In the genomic region with DNA sequence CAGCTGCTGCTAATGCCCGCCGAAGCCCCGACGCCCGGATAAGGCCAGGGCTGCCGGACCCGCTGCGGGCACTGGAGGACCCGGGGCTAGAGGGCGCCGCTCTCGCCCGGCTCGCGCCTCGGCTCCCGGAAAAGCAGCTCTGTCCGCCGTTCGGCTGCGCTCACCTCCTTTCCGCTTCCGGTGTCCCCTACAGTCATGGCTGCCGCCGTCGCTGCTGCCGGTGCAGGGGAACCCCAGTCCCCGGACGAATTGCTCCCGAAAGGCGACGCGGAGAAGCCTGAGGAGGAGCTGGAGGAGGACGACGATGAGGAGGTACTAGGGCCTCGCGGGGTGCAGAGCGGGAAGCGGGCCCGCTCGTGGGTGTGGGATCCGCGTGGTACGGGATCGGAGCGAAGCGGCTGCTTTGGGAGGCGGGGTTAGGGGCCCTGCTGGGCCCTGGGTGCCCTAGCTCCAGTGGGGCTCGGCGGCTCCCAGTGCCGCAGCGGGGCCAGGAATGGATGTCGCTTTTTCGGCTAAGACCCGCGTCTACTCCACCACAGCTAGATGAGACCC, we compare ENCODE assay signal across 8 cellular contexts. TPM values are rescaled to one million over a fixed set of nuclear protein-coding genes. Genes with fewer than 3 reads are reported as not detected.
DNase-seq lines count a peak whose midpoint lies in the region; ATAC-seq and TF ChIP-seq lines count a peak whose summit lies in the region.

A gene (plus strand): TSS at position 174 of the 552 bp plus-strand sequence. CDS start 22 bp downstream, at position 196.

- ATAC-seq in GM21786 (IDR thresholded peaks at IDR 0.05; ENCODE audit: unreplicated experiment): peak; percentile 97
- ATAC-seq in activated T-helper 17 cell treated with anti-CD3 and anti-CD28 coated beads, Interleukin-2, amount 50 U/mL, for 72 hours (replicated peaks): peak; percentile 100
- peak; percentile 100 for ATAC-seq in natural killer cell treated with Interleukin-12 subunit alpha and Interleukin-12 subunit beta and Interleukin-15 and Interleukin-18, amount 100 ng/mL, for 72 hours

- peaks cover 12% of the 10 kb centered on the region for H3K4me1 Mint-ChIP-seq in activated T-helper 17 cell treated with anti-CD3 and anti-CD28 coated beads, Interleukin-2, amount 50 U/mL, for 72 hours
- H3K4me1 Mint-ChIP-seq in natural killer cell treated with Interleukin-12 subunit alpha and Interleukin-12 subunit beta and Interleukin-15 and Interleukin-18, amount 100 ng/mL, for 72 hours (ENCODE audit: low read depth in 2 of 2): peaks cover 21 to 22% of the 10 kb centered on the region in 2 donors
- peaks cover 28% of the 10 kb centered on the region for H3K4me1 Mint-ChIP-seq in stimulated activated naive CD8-positive, alpha-beta T cell treated with anti-CD3 and anti-CD28 coated beads, Interleukin-15, Interleukin-2, amounts not matched to agents 100 ng/mL and 50 ng/mL, for 24 hours (ENCODE audit: low read depth)

- CTCF ChIA-PET in RWPE1 (lab: Yijun Ruan, JAX): interaction anchor here (0.5 to 1.2 kb wide), 3 partner anchors 17 to 883 kb away, joined by 3 to 7 read pairs (median 7); no protein-coding TSS in a partner anchor

- DNase-seq in Daoy (ENCODE audit: low read depth) (peak; percentile 91), Kasumi-1 (lab: John Stamatoyannopoulos, UW) (peak; percentile 88 to 89), RWPE1 (ENCODE audit: low spot score) (peak; percentile 83), fibroblast of peridontal ligament (ENCODE audit: extremely low read depth) (peak; percentile 78)
- DNase-seq in natural killer cell treated with Interleukin-12 subunit alpha and Interleukin-12 subunit beta and Interleukin-15 and Interleukin-18, amount 100 ng/mL, for 72 hours (ENCODE audit: low spot score): peak; percentile 93

- H3K27ac Mint-ChIP-seq in activated T-helper 17 cell treated with anti-CD3 and anti-CD28 coated beads, Interleukin-2, amount 50 U/mL, for 72 hours: peak within 1 kb of the TSS; percentile 95
- H3K27ac Mint-ChIP-seq in natural killer cell treated with Interleukin-12 subunit alpha and Interleukin-12 subunit beta and Interleukin-15 and Interleukin-18, amount 100 ng/mL, for 72 hours: peak within 1 kb of the TSS; percentile 87 to 90
- H3K27ac Mint-ChIP-seq in stimulated activated naive CD8-positive, alpha-beta T cell treated with anti-CD3 and anti-CD28 coated beads, Interleukin-15, Interleukin-2, amounts not matched to agents 100 ng/mL and 50 ng/mL, for 24 hours: peak within 1 kb of the TSS; percentile 99

- H3K27me3 Mint-ChIP-seq in activated T-helper 17 cell treated with anti-CD3 and anti-CD28 coated beads, Interleukin-2, amount 50 U/mL, for 72 hours: no peaks in the 10 kb centered on the region
- H3K27me3 Mint-ChIP-seq in natural killer cell treated with Interleukin-12 subunit alpha and Interleukin-12 subunit beta and Interleukin-15 and Interleukin-18, amount 100 ng/mL, for 72 hours: no peaks in the 10 kb centered on the region
- no peaks in the 10 kb centered on the region for H3K27me3 Mint-ChIP-seq in stimulated activated naive CD8-positive, alpha-beta T cell treated with anti-CD3 and anti-CD28 coated beads, Interleukin-15, Interleukin-2, amounts not matched to agents 100 ng/mL and 50 ng/mL, for 24 hours

- H3K36me3 Mint-ChIP-seq in activated T-helper 17 cell treated with anti-CD3 and anti-CD28 coated beads, Interleukin-2, amount 50 U/mL, for 72 hours (ENCODE audit: low read depth): peaks cover 53% of the 10 kb centered on the region
- peaks cover 16% of the 10 kb centered on the region for H3K36me3 Mint-ChIP-seq in natural killer cell treated with Interleukin-12 subunit alpha and Interleukin-12 subunit beta and Interleukin-15 and Interleukin-18, amount 100 ng/mL, for 72 hours
- peaks cover 43% of the 10 kb centered on the region for H3K36me3 Mint-ChIP-seq in stimulated activated naive CD8-positive, alpha-beta T cell treated with anti-CD3 and anti-CD28 coated beads, Interleukin-15, Interleukin-2, amounts not matched to agents 100 ng/mL and 50 ng/mL, for 24 hours (ENCODE audit: low read depth)

- H3K4me3 Mint-ChIP-seq in activated T-helper 17 cell treated with anti-CD3 and anti-CD28 coated beads, Interleukin-2, amount 50 U/mL, for 72 hours: peak within 1 kb of the TSS; percentile 95
- H3K4me3 Mint-ChIP-seq in natural killer cell treated with Interleukin-12 subunit alpha and Interleukin-12 subunit beta and Interleukin-15 and Interleukin-18, amount 100 ng/mL, for 72 hours: peak within 1 kb of the TSS; percentile 94
- H3K4me3 Mint-ChIP-seq in stimulated activated naive CD8-positive, alpha-beta T cell treated with anti-CD3 and anti-CD28 coated beads, Interleukin-15, Interleukin-2, amounts not matched to agents 100 ng/mL and 50 ng/mL, for 24 hours: peak within 1 kb of the TSS; percentile 100

- peak; percentile 90 for TF ChIP-seq CTCF in RWPE1 (conservative IDR thresholded peaks at IDR 0.05; ENCODE audit: low read depth)

- POLR2A ChIA-PET in RWPE1 (lab: Yijun Ruan, JAX; ENCODE audit: low non-redundant PET): interaction anchor here (0.6 to 1.1 kb wide), 2 partner anchors 18 to 1280 kb away, joined by 4 to 5 read pairs; no protein-coding TSS in a partner anchor

- no peaks in the 10 kb centered on the region for H3K9me3 Mint-ChIP-seq in activated T-helper 17 cell treated with anti-CD3 and anti-CD28 coated beads, Interleukin-2, amount 50 U/mL, for 72 hours
- no peaks in the 10 kb centered on the region for H3K9me3 Mint-ChIP-seq in natural killer cell treated with Interleukin-12 subunit alpha and Interleukin-12 subunit beta and Interleukin-15 and Interleukin-18, amount 100 ng/mL, for 72 hours
- no peaks in the 10 kb centered on the region for H3K9me3 Mint-ChIP-seq in stimulated activated naive CD8-positive, alpha-beta T cell treated with anti-CD3 and anti-CD28 coated beads, Interleukin-15, Interleukin-2, amounts not matched to agents 100 ng/mL and 50 ng/mL, for 24 hours

- H3K27ac ChIP-seq in RWPE1: peak within 1 kb of the TSS; percentile 72

RNA-seq across cellular contexts. Expression of the gene that starts here (rescaled TPM):
- total RNA-seq in Daoy (2014; rRNA removed; shearing (Covaris generic)): 70.4 and 79.0 TPM in 2 replicates
- 100 to 1,000 TPM in 1 of 2 donors, 10 to 100 TPM in 1; 59.9 to 138 TPM for total RNA-seq in activated T-helper 17 cell treated with anti-CD3 and anti-CD28 coated beads, Interleukin-2, amount 50 U/mL, for 72 hours
- total RNA-seq in natural killer cell treated with Interleukin-12 subunit alpha and Interleukin-12 subunit beta and Interleukin-15 and Interleukin-18, amount 100 ng/mL, for 72 hours: 100 to 1,000 TPM; 109 to 153 TPM

Comparison
In these comparisons a context has a peak if more than half of its experiments do, and no peak if none do; other contexts are left out.
1. Peak in every context shown above with its lines: DNase-seq, ATAC-seq and H3K27ac ChIP-seq.